Comparison of ENCODE assay signal across 8 cellular contexts in genomic region chr19:37905936-37906867, GRCh38. TPM values are rescaled to one million over a fixed set of nuclear protein-coding genes. Genes with fewer than 3 reads are reported as not detected.
DNase-seq lines count a peak whose midpoint lies in the region; ATAC-seq lines count a peak whose summit lies in the region.

Gene WDR87 (minus strand): TSS chr19:37906594. CDS start chr19:37898239, 8,355 bp downstream.

- H3K4me2 ChIP-seq in skeletal muscle satellite cell (ENCODE audit: low read length), result peak within 1 kb of the TSS; percentile 91

- peaks cover 6% of the 10 kb centered on the region for H3K4me1 ChIP-seq in ACC112 (ENCODE audit: control insufficient read depth, insufficient read depth, low read length, unreplicated experiment)
- H3K4me1 ChIP-seq in skeletal muscle satellite cell (ENCODE audit: control insufficient read depth, insufficient read depth, low read length), result peaks cover 25% of the 10 kb centered on the region

- H3K9me3 ChIP-seq in SK-N-MC (ENCODE audit: low read depth, low read length) (no peaks in the 10 kb centered on the region), skeletal muscle satellite cell (replicated peaks; ENCODE audit: low read length) (no peaks in the 10 kb centered on the region)

- DNase-seq in GM19238 (ENCODE audit: insufficient read length, low spot score), result peak; percentile 37
- peak; percentile 58 for DNase-seq in HuH-7.5 (ENCODE audit: low spot score)
- no peak for DNase-seq in SK-N-MC (ENCODE audit: low read depth, low spot score)
- DNase-seq in activated naive CD8-positive, alpha-beta T cell treated with anti-CD3 and anti-CD28 coated beads, Interleukin-2, amount 50 U/mL, for 24 hours, result peak; percentile 47
- DNase-seq in iPS DF 19.7 (ENCODE audit: low read depth, low spot score), result peak; percentile 65
- DNase-seq in COLO829 (ENCODE audit: low spot score), result no peak

- H3K27me3 Mint-ChIP-seq in activated naive CD8-positive, alpha-beta T cell treated with anti-CD3 and anti-CD28 coated beads, Interleukin-2, amount 50 U/mL, for 24 hours, result no peaks in the 10 kb centered on the region

- H3K4me3 Mint-ChIP-seq in activated naive CD8-positive, alpha-beta T cell treated with anti-CD3 and anti-CD28 coated beads, Interleukin-2, amount 50 U/mL, for 24 hours, result peak within 1 kb of the TSS; percentile 84

- peaks cover 30% of the 10 kb centered on the region for H3K4me1 Mint-ChIP-seq in activated naive CD8-positive, alpha-beta T cell treated with anti-CD3 and anti-CD28 coated beads, Interleukin-2, amount 50 U/mL, for 24 hours

- H3K9ac ChIP-seq in SK-N-MC (ENCODE audit: insufficient read length) (peak within 1 kb of the TSS; percentile 83), skeletal muscle satellite cell (ENCODE audit: low read depth, low read length) (peak within 1 kb of the TSS; percentile 91)

- peak within 1 kb of the TSS; percentile 83 for H3K27ac Mint-ChIP-seq in activated naive CD8-positive, alpha-beta T cell treated with anti-CD3 and anti-CD28 coated beads, Interleukin-2, amount 50 U/mL, for 24 hours

- H3K4me3 ChIP-seq in ACC112 (ENCODE audit: low read depth, low read length), result peak within 1 kb of the TSS; percentile 88
- H3K4me3 ChIP-seq in SK-N-MC, result peak within 1 kb of the TSS; percentile 94
- peak within 1 kb of the TSS; percentile 90 for H3K4me3 ChIP-seq in skeletal muscle satellite cell (ENCODE audit: low read length)

- H3K36me3 ChIP-seq in ACC112 (ENCODE audit: insufficient read depth, low read length) (no peaks in the 10 kb centered on the region), SK-N-MC (ENCODE audit: insufficient read depth, low read length) (no peaks in the 10 kb centered on the region), skeletal muscle satellite cell (ENCODE audit: insufficient read depth, low read length) (no peaks in the 10 kb centered on the region)

- ATAC-seq in activated naive CD8-positive, alpha-beta T cell treated with anti-CD3 and anti-CD28 coated beads, Interleukin-2, amount 50 U/mL, for 24 hours, result peak; percentile 3

- peaks cover 32% of the 10 kb centered on the region for H3K79me2 ChIP-seq in ACC112 (ENCODE audit: control insufficient read depth, insufficient read depth, low read length, unreplicated experiment)

- peak within 1 kb of the TSS; percentile 96 for H2AFZ ChIP-seq in ACC112 (ENCODE audit: low read length, unreplicated experiment)

- H3K36me3 Mint-ChIP-seq in activated naive CD8-positive, alpha-beta T cell treated with anti-CD3 and anti-CD28 coated beads, Interleukin-2, amount 50 U/mL, for 24 hours (ENCODE audit: low read depth), result no peaks in the 10 kb centered on the region

- H3K9me3 Mint-ChIP-seq in activated naive CD8-positive, alpha-beta T cell treated with anti-CD3 and anti-CD28 coated beads, Interleukin-2, amount 50 U/mL, for 24 hours, result no peaks in the 10 kb centered on the region

- H3K27ac ChIP-seq in ACC112 (ENCODE audit: low read depth, low read length) (peak within 1 kb of the TSS; percentile 33; the same call in 1 of the 2 replicates), SK-N-MC (peak within 1 kb of the TSS; percentile 64; the same call in 1 of the 2 replicates)

- H3K27me3 ChIP-seq in ACC112 (ENCODE audit: insufficient read depth, low read length), result no peaks in the 10 kb centered on the region
- H3K27me3 ChIP-seq in skeletal muscle satellite cell (ENCODE audit: control insufficient read depth, insufficient read depth, low read length), result no peaks in the 10 kb centered on the region

RNA-seq across cellular contexts. Expression of gene WDR87, which starts in this region (rescaled TPM):
- total RNA-seq in skeletal muscle satellite cell (2012; rRNA removed), result not detected in 2 replicates

Comparison
In these comparisons a context has a peak if more than half of its experiments do, and no peak if none do; other contexts are left out.
1. DNase-seq: peak in GM19238 (single experiment), HuH-7.5 (single experiment), activated naive CD8-positive, alpha-beta T cell treated with anti-CD3 and anti-CD28 coated beads, Interleukin-2, amount 50 U/mL, for 24 hours (single experiment) and iPS DF 19.7 (single experiment); none in SK-N-MC (single experiment) and COLO829 (single experiment).
2. Peak in every context shown above with its lines, with median percentiles within 50 percentile points of each other: H3K4me3 ChIP-seq.